16 cellular contexts compared by ENCODE assay signal in genomic region chr17:76307299-76307965, GRCh38. TPM values are rescaled to one million over a fixed set of nuclear protein-coding genes. Genes with fewer than 3 reads are reported as not detected.
A peak's percentile ranks its signal among the peaks of the same experiment; 100 is the strongest.
DNase-seq lines count a peak whose midpoint lies in the region; ATAC-seq, FAIRE-seq and TF ChIP-seq lines count a peak whose summit lies in the region.
"Had no signal": no experiment of that assay in that cellular context is flagged by ENCODE, and none has a peak within 500 bp of the region (broad histone marks: within the 10 kb centered on the region; RNA-seq: fewer than 3 reads in every experiment).

No MANE protein-coding gene starts in this region.

- H3K4me1 Mint-ChIP-seq in endodermal cell: no peaks in the 10 kb centered on the region

- no peaks in the 10 kb centered on the region for H3K9me3 Mint-ChIP-seq in endodermal cell
- H3K9me3 Mint-ChIP-seq: CD4-positive, CD25-positive, alpha-beta regulatory T cell had no signal

- no peak overlapping the region for H3K27ac Mint-ChIP-seq in endodermal cell
- H3K27ac Mint-ChIP-seq: CD4-positive, CD25-positive, alpha-beta regulatory T cell had no signal

- no peak for DNase-seq in RWPE1 (ENCODE audit: low spot score)
- DNase-seq in endodermal cell: peak; percentile 49
- DNase-seq in osteoblast (ENCODE audit: insufficient read length, low spot score, missing footprints): peak; percentile 32
- peak in 1 of 2 donors; percentile 75 for DNase-seq in aorta
- no peak for DNase-seq in activated CD4-positive, alpha-beta T cell treated with anti-CD3 and anti-CD28 coated beads, Interleukin-2, amount 50 U/mL, for 1 hour
- DNase-seq in coronary artery (ENCODE audit: low spot score): no peak
- no peak for DNase-seq in GM12892 (ENCODE audit: insufficient read length)
- DNase-seq: CD4-positive, CD25-positive, alpha-beta regulatory T cell; DMS79; GOT3; MG63; NCI-H1417; NCI-H187 treated with DMSO at 0.1 percent for 48 hours; NCI-H2227 treated with DMSO at 0.1 percent for 48 hours; NCI-H510A had no signal

- H3K9ac ChIP-seq in endodermal cell (ENCODE audit: extremely low read depth, low read length, poor library complexity, severe bottlenecking): no peak overlapping the region

- intact Hi-C loops in aorta (cut with DNase I): loop anchor here in 1 of 2 donors (10.0 kb wide), 2 partner anchors 47 to 197 kb away; partner anchors contain the start of genes PRPSAP1 and RHBDF2

- H3K4me3 ChIP-seq in endodermal cell (ENCODE audit: low read length) (no peak overlapping the region), osteoblast (ENCODE audit: insufficient read depth, low read length) (no peak overlapping the region), aorta (ENCODE audit: low read length in 2 of 2) (no peak overlapping the region), coronary artery (no peak overlapping the region)
- H3K4me3 ChIP-seq: MG63, SJSA1 had no signal

- no peak for TF ChIP-seq POLR2A in GM12892 (IDR thresholded peaks at IDR 0.05; ENCODE audit: low read depth, low read length)

- H3K4me2 ChIP-seq in osteoblast (ENCODE audit: insufficient read depth, low read length): no peak overlapping the region

- no peak for TF ChIP-seq CTCF in RWPE1 (conservative IDR thresholded peaks at IDR 0.05; ENCODE audit: low read depth)
- no peak for TF ChIP-seq CTCF in endodermal cell (conservative IDR thresholded peaks at IDR 0.05)
- TF ChIP-seq CTCF in osteoblast (IDR thresholded peaks at IDR 0.05; ENCODE audit: extremely low read depth, low read depth, low read length): no peak
- TF ChIP-seq CTCF in coronary artery (IDR thresholded peaks at IDR 0.05): no peak

- H3K27ac ChIP-seq in RWPE1: peak overlapping the region; percentile 5; the same call in 1 of the 2 replicates
- no peak overlapping the region for H3K27ac ChIP-seq in endodermal cell (ENCODE audit: low read depth, low read length)
- H3K27ac ChIP-seq in osteoblast (ENCODE audit: low read depth, low read length): no peak overlapping the region
- no peak overlapping the region for H3K27ac ChIP-seq in aorta (ENCODE audit: low read depth in 1 of 2, low read length in 2 of 2)
- no peak overlapping the region for H3K27ac ChIP-seq in coronary artery
- H3K27ac ChIP-seq: SJSA1 had no signal

- WGBS in endodermal cell (ENCODE audit: insufficient coverage in 1 of 2, insufficient read length in 1 of 2), 2 experiments: 95 to 97% methylated on average over 38 to 58 of the region's 58 CpGs
- WGBS in aorta, 2 donors: 96 to 97% methylated on average over 58 of the region's 58 CpGs

- ATAC-seq in aorta (ENCODE audit: low FRiP score): peak; percentile 16

- no peak for FAIRE-seq in GM12892 (lab: Jason Lieb, UNC)

- POLR2A ChIA-PET in RWPE1 (lab: Yijun Ruan, JAX; ENCODE audit: low non-redundant PET): no interaction called here

- H3K4me3 Mint-ChIP-seq in endodermal cell: no peak overlapping the region
- H3K4me3 Mint-ChIP-seq: CD4-positive, CD25-positive, alpha-beta regulatory T cell had no signal

- no peaks in the 10 kb centered on the region for H3K79me2 ChIP-seq in osteoblast (ENCODE audit: insufficient read depth, low read length)

- no peak overlapping the region for H2AFZ ChIP-seq in osteoblast (ENCODE audit: low read length)

- CTCF ChIA-PET in RWPE1 (lab: Yijun Ruan, JAX): interaction anchor here (1.1 to 2.2 kb wide), 2 partner anchors 91 to 151 kb away, joined by 3 to 11 read pairs; no protein-coding TSS in a partner anchor

- H3K36me3 Mint-ChIP-seq in endodermal cell (ENCODE audit: low read depth): peaks cover 24% of the 10 kb centered on the region

- H4K20me1 ChIP-seq in osteoblast (ENCODE audit: insufficient read depth, low read length): no peaks in the 10 kb centered on the region

- no peaks in the 10 kb centered on the region for H3K9me3 ChIP-seq in endodermal cell (ENCODE audit: control insufficient read depth, low read length)
- H3K9me3 ChIP-seq in osteoblast (ENCODE audit: low read depth, low read length): no peaks in the 10 kb centered on the region
- no peaks in the 10 kb centered on the region for H3K9me3 ChIP-seq in aorta (ENCODE audit: control insufficient read depth, low read length)
- H3K9me3 ChIP-seq: MG63, SJSA1 had no signal

- H3K36me3 ChIP-seq in endodermal cell (ENCODE audit: control insufficient read depth, insufficient read depth, low read length) (peaks cover 30% of the 10 kb centered on the region), osteoblast (ENCODE audit: insufficient read depth, low read length) (peaks cover 16% of the 10 kb centered on the region), aorta (ENCODE audit: control insufficient read depth in 1 of 2, insufficient read depth in 2 of 2, low read length in 1 of 2) (peaks cover 4 to 7% of the 10 kb centered on the region in 2 donors)
- H3K36me3 ChIP-seq: MG63 had no signal

- H3K27me3 Mint-ChIP-seq in endodermal cell (ENCODE audit: insufficient read depth): no peaks in the 10 kb centered on the region
- H3K27me3 Mint-ChIP-seq: CD4-positive, CD25-positive, alpha-beta regulatory T cell had no signal

- H3K4me1 ChIP-seq in endodermal cell (ENCODE audit: control insufficient read depth, insufficient read depth, low read length) (no peaks in the 10 kb centered on the region), osteoblast (ENCODE audit: insufficient read depth, low read length) (no peaks in the 10 kb centered on the region), aorta (ENCODE audit: control insufficient read depth in 1 of 2, insufficient read depth in 2 of 2, low read length in 2 of 2) (no peaks in the 10 kb centered on the region)
- H3K4me1 ChIP-seq: SJSA1 had no signal

- H3K27me3 ChIP-seq in endodermal cell (ENCODE audit: control insufficient read depth, insufficient read depth, low read length, poor library complexity, severe bottlenecking) (no peaks in the 10 kb centered on the region), osteoblast (ENCODE audit: insufficient read depth, low read length) (no peaks in the 10 kb centered on the region), aorta (ENCODE audit: control insufficient read depth in 1 of 2, insufficient read depth in 2 of 2, low read length in 1 of 2) (no peaks in the 10 kb centered on the region)
- H3K27me3 ChIP-seq: MG63, SJSA1 had no signal

RNA-seq across cellular contexts. Expression of gene QRICH2, which starts 0.6 kb away (rescaled TPM):
- total RNA-seq in endodermal cell (1 to 10 TPM; 3.5 to 5.0 TPM), osteoblast (2.9 and 3.6 TPM in 2 replicates), aorta (1 to 10 TPM; 3.4 to 4.2 TPM)
- 2.2 TPM for polyA plus RNA-seq in endodermal cell (2013, experiment 1 of 2)
- 2.1 TPM for polyA plus RNA-seq in endodermal cell (2013, experiment 2 of 2)
- polyA plus RNA-seq in aorta: 10 to 100 TPM in 1 of 2 donors, 1 to 10 TPM in 1; 1.4 to 12.8 TPM
- polyA plus RNA-seq in GM12892 (2012; ENCODE audit: missing spikeins): 0.42 TPM

RNA-seq across cellular contexts. Expression of gene UBALD2, which starts 42.3 kb away (rescaled TPM):
- 10 to 100 TPM; 36.0 to 46.0 TPM for total RNA-seq in endodermal cell
- polyA plus RNA-seq in endodermal cell (2013, experiment 1 of 2): 66.6 TPM
- polyA plus RNA-seq in endodermal cell (2013, experiment 2 of 2): 76.0 TPM
- total RNA-seq in osteoblast: 3.8 and 5.1 TPM in 2 replicates
- 10 to 100 TPM; 25.8 to 30.2 TPM for total RNA-seq in aorta
- 10 to 100 TPM; 23.2 to 27.7 TPM for polyA plus RNA-seq in aorta
- polyA plus RNA-seq in GM12892 (2012; ENCODE audit: missing spikeins): 48.7 TPM

RNA-seq across cellular contexts. Expression of gene PRPSAP1, which starts 46.3 kb away (rescaled TPM):
- 10 to 100 TPM; 60.9 to 89.8 TPM for total RNA-seq in endodermal cell
- polyA plus RNA-seq in endodermal cell (2013, experiment 1 of 2): 70.1 TPM
- polyA plus RNA-seq in endodermal cell (2013, experiment 2 of 2): 68.6 TPM
- total RNA-seq in osteoblast: 79.6 and 82.2 TPM in 2 replicates
- total RNA-seq in aorta: 10 to 100 TPM; 47.2 to 64.4 TPM
- polyA plus RNA-seq in aorta: 10 to 100 TPM; 29.7 to 45.2 TPM
- 37.8 TPM for polyA plus RNA-seq in GM12892 (2012; ENCODE audit: missing spikeins)

Comparison
In these comparisons a context has a peak if more than half of its experiments do, and no peak if none do; other contexts are left out.
1. DNase-seq: peak in endodermal cell (single experiment) and osteoblast (single experiment); none in RWPE1 (single experiment), activated CD4-positive, alpha-beta T cell treated with anti-CD3 and anti-CD28 coated beads, Interleukin-2, amount 50 U/mL, for 1 hour (single experiment), coronary artery (single experiment) and GM12892 (single experiment).